Comparison of ENCODE assay signal across 18 cellular contexts in the genomic region with DNA sequence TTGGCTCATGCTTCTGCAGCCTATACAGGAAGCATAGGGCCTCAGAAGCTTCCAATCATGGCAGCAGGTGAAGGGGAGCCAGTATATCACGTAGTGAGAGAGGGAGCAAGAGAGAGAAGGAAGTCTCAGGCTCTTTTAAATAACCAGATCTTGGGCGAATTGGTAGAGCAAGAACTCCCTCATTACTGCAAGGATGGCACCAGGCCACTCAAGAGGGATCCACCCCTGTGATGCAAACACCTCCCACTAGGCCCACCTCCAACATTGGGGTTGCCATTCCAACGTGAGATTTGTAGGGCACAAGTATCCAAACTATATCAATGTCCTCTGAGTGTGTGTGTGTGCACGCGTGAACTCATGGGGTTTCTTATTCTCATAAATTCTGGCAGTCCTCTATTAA.
DNase-seq lines count a peak whose midpoint lies in the region; ATAC-seq, FAIRE-seq and TF ChIP-seq lines count a peak whose summit lies in the region.
"Had no signal": no experiment of that assay in that cellular context is flagged by ENCODE, and none has a peak within 500 bp of the region (broad histone marks: within the 10 kb centered on the region; RNA-seq: fewer than 3 reads in every experiment).

No MANE protein-coding gene starts in this region.

- TF ChIP-seq CTCF in WTC11 (IDR thresholded peaks at IDR 0.05) = no peak
- TF ChIP-seq CTCF in right lobe of liver (IDR thresholded peaks at IDR 0.05) = no peak
- no peak for TF ChIP-seq CTCF in HepG2 (CRISPR knock-in tag; IDR thresholded peaks at IDR 0.05)

- H3K4me2 ChIP-seq in HepG2 (ENCODE audit: low read depth, low read length) = no peak overlapping the region
- H3K4me2 ChIP-seq: A549 had no signal

- H3K27me3 ChIP-seq in right lobe of liver (no peaks in the 10 kb centered on the region), HepG2 (ENCODE audit: control insufficient read depth in 1 of 2, insufficient read depth in 2 of 2, low read length in 2 of 2) (no peaks in the 10 kb centered on the region)

- H3K4me3 Mint-ChIP-seq in WTC11 = no peak overlapping the region
- H3K4me3 Mint-ChIP-seq: CD4-positive, alpha-beta T cell; H9 had no signal

- H3K27me3 Mint-ChIP-seq in WTC11 (ENCODE audit: low read depth) = no peaks in the 10 kb centered on the region

- H3K27ac ChIP-seq in right lobe of liver (no peak overlapping the region), HepG2 (ENCODE audit: extremely low read length, insufficient read depth, low read length) (no peak overlapping the region)
- H3K27ac ChIP-seq: 22Rv1, A549, C4-2B had no signal

- no peak for ATAC-seq in WTC11
- ATAC-seq in right lobe of liver = no peak
- no peak for ATAC-seq in HepG2

- no peak for TF ChIP-seq POLR2A in right lobe of liver (IDR thresholded peaks at IDR 0.05)
- no peak for TF ChIP-seq POLR2A in HepG2 (IDR thresholded peaks at IDR 0.05; ENCODE audit: insufficient read depth in 1 of 2, low read depth in 2 of 2, low read length in 2 of 2)

- DNase-seq in DMS 273 (lab: John Stamatoyannopoulos, UW; ENCODE audit: unreplicated experiment) = peak; percentile 10
- DNase-seq in DMS 273 treated with DMSO at 0.1 percent for 48 hours (lab: John Stamatoyannopoulos, UW) = no peak
- DNase-seq in WTC11 (ENCODE audit: low spot score) = no peak
- peak; percentile 41 for DNase-seq in islet precursor cell
- DNase-seq in right lobe of liver = no peak
- DNase-seq in NCI-H187 treated with DMSO at 0.1 percent for 48 hours (lab: John Stamatoyannopoulos, UW) = no peak
- no peak for DNase-seq in HepG2 (ENCODE audit: low spot score)
- DNase-seq: AML-193; Caco-2; CD4-positive, alpha-beta T cell; DMS79 treated with DMSO at 0.1 percent for 48 hours; GF-D8; H9 had no signal

- no peaks in the 10 kb centered on the region for H3K4me1 ChIP-seq in right lobe of liver
- H3K4me1 ChIP-seq in HepG2 (ENCODE audit: insufficient read depth, low read length) = no peaks in the 10 kb centered on the region
- H3K4me1 ChIP-seq: A549, Caco-2 had no signal

- H3K79me2 ChIP-seq in HepG2 (ENCODE audit: insufficient read depth, low read length) = no peaks in the 10 kb centered on the region

- H3K36me3 ChIP-seq in right lobe of liver = no peaks in the 10 kb centered on the region
- H3K36me3 ChIP-seq in HepG2 (replicated peaks in 1 of 2; ENCODE audit: control insufficient read depth in 1 of 2, insufficient read depth in 2 of 2, low read length in 2 of 2) = no peaks in the 10 kb centered on the region

- H3K9me3 ChIP-seq in right lobe of liver (peaks cover 0 to 4% (median 0%) of the 10 kb centered on the region in 4 donors), HepG2 (ENCODE audit: low read length) (no peaks in the 10 kb centered on the region; the same call in 1 of the 2 replicates)
- H3K9me3 ChIP-seq: Caco-2 had no signal

- H3K9ac ChIP-seq in HepG2 (ENCODE audit: insufficient read depth, low read depth, low read length) = no peak overlapping the region

- no TSS peak for BruUV-seq in HepG2 (replicated peaks; lab: Mats Ljungman, UMichigan)

- CTCF ChIA-PET in WTC11 (lab: Charles Lee) (no interaction called here), HepG2 (lab: Yijun Ruan, JAX; ENCODE audit: low intra/inter-chr PET ratio, low total read pairs) (no interaction called here)

- H3K27ac Mint-ChIP-seq in WTC11 = peak overlapping the region; percentile 33; the same call in 1 of the 2 replicates
- H3K27ac Mint-ChIP-seq: CD4-positive, alpha-beta T cell had no signal

- no peak overlapping the region for H2AFZ ChIP-seq in HepG2 (ENCODE audit: low read length)

- FAIRE-seq in HepG2 (lab: Jason Lieb, UNC) = no peak
- FAIRE-seq: A549, D721Med, H1 had no signal

- H4K20me1 ChIP-seq in HepG2 (ENCODE audit: insufficient read depth, low read length) = no peaks in the 10 kb centered on the region

- H3K4me3 ChIP-seq in right lobe of liver (no peak overlapping the region), HepG2 (replicated peaks in 1 of 3; ENCODE audit: insufficient read depth in 1 of 3, low read depth in 2 of 3, low read length in 3 of 3) (no peak overlapping the region)
- H3K4me3 ChIP-seq: A549 had no signal

- no peak for TF ChIP-seq RAD21 in HepG2 (CRISPR knock-in tag; IDR thresholded peaks at IDR 0.05)

- H3K9me3 Mint-ChIP-seq in WTC11 = peaks cover 12% of the 10 kb centered on the region

- WGBS in right lobe of liver (ENCODE audit: insufficient coverage, low coverage, low lambda C conversion rate, missing lambda C conversion rate) = 74% methylated on average over 5 of the region's 5 CpGs
- 50% methylated on average over 5 of the region's 5 CpGs for WGBS in HepG2 (ENCODE audit: low lambda C conversion rate)

- in situ Hi-C loops in HepG2 (cut with HindIII; ENCODE audit: extremely low pct_ligation_motif_present, low pct_unique_long_range_greater_than_20kb) = no loop called here

- H3K4me1 Mint-ChIP-seq in WTC11 = peaks cover 20% of the 10 kb centered on the region

- H3K36me3 Mint-ChIP-seq in WTC11 = peaks cover 50% of the 10 kb centered on the region

- POLR2A ChIA-PET in WTC11 (lab: Charles Lee) (no interaction called here), HepG2 (lab: Yijun Ruan, JAX) (no interaction called here)

- intact Hi-C loops in right lobe of liver (cut with DNase I) (no loop called here), HepG2 (cut with micrococcal nuclease; ENCODE audit: unreplicated experiment) (no loop called here)

- TF ChIP-seq EP300 in HepG2 (IDR thresholded peaks at IDR 0.05; ENCODE audit: low read depth in 2 of 2, low read length in 2 of 2) (no peak), HepG2 (CRISPR knock-in tag; IDR thresholded peaks at IDR 0.05; ENCODE audit: borderline replicate concordance) (no peak)

TF ChIP-seq in WTC11, 78 proteins besides CTCF, POLR2A, EP300 and RAD21:
- TF ChIP-seq RORB (CRISPR knock-in tag; IDR thresholded peaks at IDR 0.05) (no peak), ZBTB21 (CRISPR knock-in tag; IDR thresholded peaks at IDR 0.05; ENCODE audit: borderline replicate concordance) (no peak), CREB1 (CRISPR knock-in tag; IDR thresholded peaks at IDR 0.05) (no peak), FOXK1 (CRISPR knock-in tag; IDR thresholded peaks at IDR 0.05) (no peak)
- TF ChIP-seq, protein P1, sequence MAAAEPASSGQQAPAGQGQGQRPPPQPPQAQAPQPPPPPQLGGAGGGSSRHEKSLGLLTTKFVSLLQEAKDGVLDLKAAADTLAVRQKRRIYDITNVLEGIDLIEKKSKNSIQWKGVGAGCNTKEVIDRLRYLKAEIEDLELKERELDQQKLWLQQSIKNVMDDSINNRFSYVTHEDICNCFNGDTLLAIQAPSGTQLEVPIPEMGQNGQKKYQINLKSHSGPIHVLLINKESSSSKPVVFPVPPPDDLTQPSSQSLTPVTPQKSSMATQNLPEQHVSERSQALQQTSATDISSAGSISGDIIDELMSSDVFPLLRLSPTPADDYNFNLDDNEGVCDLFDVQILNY (CRISPR knock-in tag; IDR thresholded peaks at IDR 0.05) = no peak
- TF ChIP-seq, protein P2, sequence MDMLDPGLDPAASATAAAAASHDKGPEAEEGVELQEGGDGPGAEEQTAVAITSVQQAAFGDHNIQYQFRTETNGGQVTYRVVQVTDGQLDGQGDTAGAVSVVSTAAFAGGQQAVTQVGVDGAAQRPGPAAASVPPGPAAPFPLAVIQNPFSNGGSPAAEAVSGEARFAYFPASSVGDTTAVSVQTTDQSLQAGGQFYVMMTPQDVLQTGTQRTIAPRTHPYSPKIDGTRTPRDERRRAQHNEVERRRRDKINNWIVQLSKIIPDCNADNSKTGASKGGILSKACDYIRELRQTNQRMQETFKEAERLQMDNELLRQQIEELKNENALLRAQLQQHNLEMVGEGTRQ (CRISPR knock-in tag; IDR thresholded peaks at IDR 0.05) = no peak

TF ChIP-seq in HepG2, 621 proteins besides CTCF, POLR2A, EP300 and RAD21:
- TF ChIP-seq HIVEP1 (CRISPR knock-in tag; IDR thresholded peaks at IDR 0.05) (no peak), MAFF (IDR thresholded peaks at IDR 0.05; ENCODE audit: low read depth, low read length) (no peak), NAIF1 (CRISPR knock-in tag; IDR thresholded peaks at IDR 0.05; ENCODE audit: borderline replicate concordance) (no peak), SMAD9 (CRISPR knock-in tag; IDR thresholded peaks at IDR 0.05) (no peak)
- TF ChIP-seq, protein P3, sequence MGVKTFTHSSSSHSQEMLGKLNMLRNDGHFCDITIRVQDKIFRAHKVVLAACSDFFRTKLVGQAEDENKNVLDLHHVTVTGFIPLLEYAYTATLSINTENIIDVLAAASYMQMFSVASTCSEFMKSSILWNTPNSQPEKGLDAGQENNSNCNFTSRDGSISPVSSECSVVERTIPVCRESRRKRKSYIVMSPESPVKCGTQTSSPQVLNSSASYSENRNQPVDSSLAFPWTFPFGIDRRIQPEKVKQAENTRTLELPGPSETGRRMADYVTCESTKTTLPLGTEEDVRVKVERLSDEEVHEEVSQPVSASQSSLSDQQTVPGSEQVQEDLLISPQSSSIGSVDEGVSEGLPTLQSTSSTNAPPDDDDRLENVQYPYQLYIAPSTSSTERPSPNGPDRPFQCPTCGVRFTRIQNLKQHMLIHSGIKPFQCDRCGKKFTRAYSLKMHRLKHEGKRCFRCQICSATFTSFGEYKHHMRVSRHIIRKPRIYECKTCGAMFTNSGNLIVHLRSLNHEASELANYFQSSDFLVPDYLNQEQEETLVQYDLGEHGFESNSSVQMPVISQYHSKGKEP (CRISPR knock-in tag; IDR thresholded peaks at IDR 0.05) = no peak
TF ChIP-seq in HepG2: peak in this region for 0.

Comparison
In these comparisons a context has a peak if more than half of its experiments do, and no peak if none do; other contexts are left out.
1. DNase-seq: peak in DMS 273 (single experiment) and islet precursor cell (single experiment); none in DMS 273 treated with DMSO at 0.1 percent for 48 hours (single experiment), WTC11 (single experiment), right lobe of liver (0 of 3), NCI-H187 treated with DMSO at 0.1 percent for 48 hours (single experiment) and HepG2 (single experiment).